In genomic region chr2:46737577-46737976, GRCh38 we compare ENCODE assay signal across 17 cellular contexts. TPM values are rescaled to one million over a fixed set of nuclear protein-coding genes. Genes with fewer than 3 reads are reported as not detected.
DNase-seq lines count a peak whose midpoint lies in the region; ATAC-seq and TF ChIP-seq lines count a peak whose summit lies in the region.
"Had no signal": no experiment of that assay in that cellular context is flagged by ENCODE, and none has a peak within 500 bp of the region (broad histone marks: within the 10 kb centered on the region; RNA-seq: fewer than 3 reads in every experiment).

No MANE protein-coding gene starts in this region.

- H3K4me1 ChIP-seq in mammary epithelial cell (ENCODE audit: insufficient read depth, low read length) (peaks cover 10% of the 10 kb centered on the region), right lobe of liver (peaks cover 0 to 23% (median 3%) of the 10 kb centered on the region in 4 donors), upper lobe of right lung (peaks cover 27% of the 10 kb centered on the region)

- no peaks in the 10 kb centered on the region for H3K27me3 Mint-ChIP-seq in naive thymus-derived CD8-positive, alpha-beta T cell
- H3K27me3 Mint-ChIP-seq: stimulated activated naive CD8-positive, alpha-beta T cell treated with anti-CD3 and anti-CD28 coated beads, Interleukin-15, Interleukin-2, amounts not matched to agents 100 ng/mL and 50 ng/mL, for 24 hours had no signal

- H3K27ac Mint-ChIP-seq in naive thymus-derived CD8-positive, alpha-beta T cell: peak overlapping the region in 1 of 10 donors; percentile 1
- H3K27ac Mint-ChIP-seq: activated naive CD4-positive, alpha-beta T cell treated with anti-CD3 and anti-CD28 coated beads for 36 hours; stimulated activated naive CD8-positive, alpha-beta T cell treated with anti-CD3 and anti-CD28 coated beads, Interleukin-15, Interleukin-2, amounts not matched to agents 100 ng/mL and 50 ng/mL, for 24 hours had no signal

- H3K9me3 Mint-ChIP-seq in naive thymus-derived CD8-positive, alpha-beta T cell: peaks cover 0 to 3% (median 0%) of the 10 kb centered on the region in 9 donors
- H3K9me3 Mint-ChIP-seq: activated naive CD4-positive, alpha-beta T cell treated with anti-CD3 and anti-CD28 coated beads for 36 hours had no signal

- intact Hi-C loops in mammary epithelial cell (cut with micrococcal nuclease): no loop called here
- intact Hi-C loops in right lobe of liver (cut with DNase I): no loop called here
- intact Hi-C loops in upper lobe of right lung (cut with DNase I): no loop called here

- H2AFZ ChIP-seq in mammary epithelial cell (ENCODE audit: low read depth, low read length): no peak overlapping the region

- in situ Hi-C loops in mammary epithelial cell (cut with MboI; ENCODE audit: low sequenced_read_pairs in 2 of 2): no loop called here

- 11% methylated on average over 1 of the region's 1 CpG for WGBS in mammary epithelial cell (ENCODE audit: low coverage, missing lambda C conversion rate)
- 22% methylated on average over 1 of the region's 1 CpG for WGBS in right lobe of liver (ENCODE audit: insufficient coverage, low coverage, low lambda C conversion rate, missing lambda C conversion rate)

- H3K36me3 ChIP-seq in mammary epithelial cell (ENCODE audit: insufficient read depth, low read length) (peaks cover 3% of the 10 kb centered on the region), right lobe of liver (no peaks in the 10 kb centered on the region), upper lobe of right lung (no peaks in the 10 kb centered on the region)

- no peaks in the 10 kb centered on the region for H3K27me3 ChIP-seq in mammary epithelial cell (ENCODE audit: insufficient read depth, low read length)
- no peaks in the 10 kb centered on the region for H3K27me3 ChIP-seq in right lobe of liver
- H3K27me3 ChIP-seq in upper lobe of right lung: no peaks in the 10 kb centered on the region

- peak; percentile 56 for DNase-seq in DMS153 treated with DMSO at 0.1 percent for 48 hours (lab: John Stamatoyannopoulos, UW; ENCODE audit: unreplicated experiment)
- DNase-seq in NCI-H146 treated with DMSO at 0.1 percent for 48 hours (lab: John Stamatoyannopoulos, UW; ENCODE audit: unreplicated experiment): peak; percentile 53
- peak; percentile 66 for DNase-seq in mammary epithelial cell
- no peak for DNase-seq in right lobe of liver
- DNase-seq in naive thymus-derived CD8-positive, alpha-beta T cell: no peak
- no peak for DNase-seq in medulla oblongata (ENCODE audit: extremely low spot score)
- no peak for DNase-seq in upper lobe of right lung
- no peak for DNase-seq in NCI-H2227 (lab: John Stamatoyannopoulos, UW; ENCODE audit: unreplicated experiment)
- DNase-seq: activated CD4-positive, alpha-beta T cell treated with anti-CD3 and anti-CD28 coated beads, Interleukin-2, amount 50 U/mL, for 1 hour; activated naive CD4-positive, alpha-beta T cell treated with anti-CD3 and anti-CD28 coated beads for 36 hours; C1 segment of cervical spinal cord; glutamatergic neuron; MV-4-11; NK-92 treated with Interleukin-12 subunit alpha and Interleukin-12 subunit beta, amount 100 ng/mL, for 24 hours; stimulated activated CD4-positive, alpha-beta T cell treated with anti-CD3 and anti-CD28 coated beads, Interleukin-4, amount 100 ng/mL, for 4 hours had no signal

- H3K79me2 ChIP-seq in mammary epithelial cell (ENCODE audit: insufficient read depth, low read length): peaks cover 84% of the 10 kb centered on the region

- no TSS peak for BruUV-seq in mammary epithelial cell (replicated peaks; lab: Mats Ljungman, UMichigan)

- H4K20me1 ChIP-seq in mammary epithelial cell (ENCODE audit: insufficient read depth, low read length): no peaks in the 10 kb centered on the region

- H3K9ac ChIP-seq in mammary epithelial cell (ENCODE audit: insufficient read depth, low read length): no peak overlapping the region

- TF ChIP-seq POLR2A in right lobe of liver (IDR thresholded peaks at IDR 0.05): no peak

- ATAC-seq in right lobe of liver: peak; percentile 87 to 98 (median 94)
- ATAC-seq in naive thymus-derived CD8-positive, alpha-beta T cell: no peak
- no peak for ATAC-seq in upper lobe of right lung

- POLR2A ChIA-PET in naive thymus-derived CD8-positive, alpha-beta T cell (lab: Charles Lee): no interaction called here

- dilution Hi-C loops in mammary epithelial cell (cut with HindIII; ENCODE audit: low sequenced_read_pairs): no loop called here

- H3K9me3 ChIP-seq in mammary epithelial cell (replicated peaks; ENCODE audit: insufficient read depth, low read length) (no peaks in the 10 kb centered on the region), right lobe of liver (no peaks in the 10 kb centered on the region), upper lobe of right lung (no peaks in the 10 kb centered on the region)

- H3K4me3 ChIP-seq in mammary epithelial cell (replicated peaks in 1 of 3; ENCODE audit: insufficient read depth in 1 of 3, low read depth in 2 of 3, low read length in 3 of 3) (no peak overlapping the region), right lobe of liver (no peak overlapping the region), upper lobe of right lung (no peak overlapping the region)
- H3K4me3 ChIP-seq: coronary artery had no signal

- TF ChIP-seq CTCF in mammary epithelial cell (conservative IDR thresholded peaks at IDR 0.05 in 1 of 2, IDR thresholded peaks at IDR 0.05 in 1 of 2; ENCODE audit: extremely low read depth in 1 of 2, insufficient read depth in 1 of 2, low read depth in 1 of 2, low read length in 2 of 2) (no peak), right lobe of liver (IDR thresholded peaks at IDR 0.05) (no peak), upper lobe of right lung (IDR thresholded peaks at IDR 0.05) (no peak)

- H3K4me3 Mint-ChIP-seq in naive thymus-derived CD8-positive, alpha-beta T cell: no peak overlapping the region
- H3K4me3 Mint-ChIP-seq: activated naive CD4-positive, alpha-beta T cell treated with anti-CD3 and anti-CD28 coated beads for 36 hours; stimulated activated naive CD8-positive, alpha-beta T cell treated with anti-CD3 and anti-CD28 coated beads, Interleukin-15, Interleukin-2, amounts not matched to agents 100 ng/mL and 50 ng/mL, for 24 hours had no signal

- H3K27ac ChIP-seq in mammary epithelial cell (ENCODE audit: insufficient read depth, low read depth, low read length) (no peak overlapping the region), right lobe of liver (no peak overlapping the region), upper lobe of right lung (no peak overlapping the region)
- H3K27ac ChIP-seq: coronary artery had no signal

- H3K36me3 Mint-ChIP-seq in naive thymus-derived CD8-positive, alpha-beta T cell: peaks cover 8 to 10% (median 10%) of the 10 kb centered on the region in 3 donors

- CTCF ChIA-PET in mammary epithelial cell (lab: Charles Lee; ENCODE audit: low non-redundant PET): no interaction called here

- no peak overlapping the region for H3K4me2 ChIP-seq in mammary epithelial cell (ENCODE audit: insufficient read depth, low read depth, low read length)

- peaks cover 23 to 47% (median 34%) of the 10 kb centered on the region in 4 donors for H3K4me1 Mint-ChIP-seq in naive thymus-derived CD8-positive, alpha-beta T cell

RNA-seq across cellular contexts. Expression of gene SOCS5, which starts 38.5 kb away (rescaled TPM):
- total RNA-seq in mammary epithelial cell (10 to 100 TPM in 1 of 2 donors, 1 to 10 TPM in 1; 9.3 to 21.5 TPM), right lobe of liver (1 to 10 TPM; 5.1 to 8.2 (median 6.3) TPM), upper lobe of right lung (27.5 TPM)
- 6.7 TPM for polyA plus RNA-seq in mammary epithelial cell
- polyA minus RNA-seq in mammary epithelial cell: 14.8 TPM
- 10 to 100 TPM; 16.3 TPM for total RNA-seq in naive thymus-derived CD8-positive, alpha-beta T cell
- 1 to 10 TPM; 5.1 to 6.8 (median 5.5) TPM for polyA plus RNA-seq in naive thymus-derived CD8-positive, alpha-beta T cell

Comparison
In these comparisons a context has a peak if more than half of its experiments do, and no peak if none do; other contexts are left out.
1. DNase-seq: peak in DMS153 treated with DMSO at 0.1 percent for 48 hours (single experiment), NCI-H146 treated with DMSO at 0.1 percent for 48 hours (single experiment) and mammary epithelial cell (single experiment); none in right lobe of liver (0 of 3), naive thymus-derived CD8-positive, alpha-beta T cell (0 of 10), medulla oblongata (single experiment), upper lobe of right lung (single experiment) and NCI-H2227 (single experiment).
2. ATAC-seq: peak in right lobe of liver (4 of 4); none in naive thymus-derived CD8-positive, alpha-beta T cell (0 of 2) and upper lobe of right lung (single experiment).